Comparison of ENCODE assay signal across 28 cellular contexts in genomic region chr2:101450965-101451364, GRCh38. TPM values are rescaled to one million over a fixed set of nuclear protein-coding genes. Genes with fewer than 3 reads are reported as not detected.
"Had no signal": no experiment of that assay in that cellular context is flagged by ENCODE, and none has a peak within 500 bp of the region (broad histone marks: within the 10 kb centered on the region; RNA-seq: fewer than 3 reads in every experiment).

No MANE protein-coding gene starts in this region.

- FAIRE-seq: urothelium cell line had no signal

- ATAC-seq: stimulated activated effector memory CD8-positive, alpha-beta T cell treated with anti-CD3 and anti-CD28 coated beads, Interleukin-12 subunit alpha, Interleukin-12 subunit beta, amount 100 ng/mL, for 72 hours; stimulated activated memory B cell treated with anti-CD40 and anti-IgM and Interleukin-4, amounts not matched to agents 10 μg/mL and 1 μg/mL and 100 μg/mL, for 72 hours; stimulated activated naive B cell treated with anti-CD40 and anti-IgM and Interleukin-4, amounts not matched to agents 10 μg/mL and 1 μg/mL and 100 μg/mL, for 72 hours; stimulated activated naive CD8-positive, alpha-beta T cell treated with anti-CD3 and anti-CD28 coated beads, Interleukin-15, amount 100 ng/mL, for 72 hours; stimulated activated naive CD8-positive, alpha-beta T cell treated with anti-CD3 and anti-CD28 coated beads, Interleukin-15, Interleukin-2, amounts not matched to agents 100 U/mL and 50 U/mL, for 24 hours; upper lobe of right lung had no signal

- H3K4me3 ChIP-seq: stomach, suprapubic skin, testis, thoracic aorta, thyroid gland, tibial artery, tibial nerve, transverse colon, upper lobe of left lung, upper lobe of right lung, uterus, vagina had no signal

- DNase-seq: stimulated activated CD4-positive, alpha-beta T cell treated with anti-CD3 and anti-CD28 coated beads, Interleukin-2, amount 100 ng/mL, for 48 hours; stimulated activated CD4-positive, alpha-beta T cell treated with anti-CD3 and anti-CD28 coated beads, Interleukin-4, amount 100 ng/mL, for 1 hour; stimulated activated CD4-positive, alpha-beta T cell treated with anti-CD3 and anti-CD28 coated beads, Interleukin-4, amount 100 ng/mL, for 24 hours; stimulated activated CD4-positive, alpha-beta T cell treated with anti-CD3 and anti-CD28 coated beads, Interleukin-4, amount 100 ng/mL, for 4 hours; stimulated activated CD8-positive, alpha-beta memory T cell treated with anti-CD3 and anti-CD28 coated beads, Interleukin-4, amount 100 ng/mL, for 48 hours; stimulated activated naive B cell treated with anti-CD40 and anti-IgM and Interleukin-4, amounts not matched to agents 10 μg/mL and 1 μg/mL and 100 μg/mL, for 72 hours; stimulated activated naive CD4-positive, alpha-beta T cell; stimulated activated naive CD4-positive, alpha-beta T cell treated with Interleukin-2 at 50 U/mL for 16 hours; stimulated activated naive CD8-positive, alpha-beta T cell treated with anti-CD3 and anti-CD28 coated beads, Interleukin-15, amount 100 ng/mL, for 72 hours; stimulated activated naive CD8-positive, alpha-beta T cell treated with anti-CD3 and anti-CD28 coated beads, Interleukin-15, Interleukin-2, amounts not matched to agents 100 U/mL and 50 U/mL, for 24 hours; stomach; substantia nigra; testis; thyroid gland; tibial artery; transverse colon; trophoblast cell; upper lobe of left lung; upper lobe of right lung; uterus had no signal

- H3K27me3 ChIP-seq: stomach, suprapubic skin, testis, thyroid gland, tibial artery, tibial nerve, transverse colon, upper lobe of left lung, upper lobe of right lung, uterus, vagina had no signal

- H3K27ac ChIP-seq: stomach, suprapubic skin, testis, thoracic aorta, thyroid gland, tibial artery, tibial nerve, transverse colon, upper lobe of left lung, upper lobe of right lung, uterus, vagina had no signal

- H3K4me1 ChIP-seq: stomach, suprapubic skin, testis, thyroid gland, tibial artery, tibial nerve, transverse colon, upper lobe of left lung, upper lobe of right lung, uterus, vagina had no signal

- H3K36me3 ChIP-seq: stomach, suprapubic skin, thoracic aorta, thyroid gland, tibial artery, transverse colon, upper lobe of left lung, upper lobe of right lung, uterus, vagina had no signal

- H3K9me3 ChIP-seq: stomach, suprapubic skin, testis, thoracic aorta, thyroid gland, tibial artery, tibial nerve, transverse colon, upper lobe of left lung, upper lobe of right lung, uterus, vagina had no signal

RNA-seq across cellular contexts. Expression of gene RFX8, which starts 23.9 kb away (rescaled TPM):
- total RNA-seq: transverse colon, upper lobe of right lung, ureter had no signal
